Comparison of ENCODE assay signal across 11 cellular contexts in genomic region chr14:91395466-91395865, GRCh38. TPM values are rescaled to one million over a fixed set of nuclear protein-coding genes. Genes with fewer than 3 reads are reported as not detected.
DNase-seq lines count a peak whose midpoint lies in the region; ATAC-seq and TF ChIP-seq lines count a peak whose summit lies in the region.
"Had no signal": no experiment of that assay in that cellular context is flagged by ENCODE, and none has a peak within 500 bp of the region (broad histone marks: within the 10 kb centered on the region; RNA-seq: fewer than 3 reads in every experiment).

No MANE protein-coding gene starts in this region.

- peaks cover 52% of the 10 kb centered on the region for H3K79me2 ChIP-seq in hepatocyte

- POLR2A ChIA-PET in activated CD8-positive, alpha-beta T cell treated with anti-CD3 and anti-CD28 coated beads, Interleukin-2, amount 10 ng/mL, durations not matched to agents 7 days and 5 days (lab: Charles Lee): interaction anchor here (0.5 kb wide), 1 partner anchor 50 kb away, joined by 3 read pairs; no protein-coding TSS in a partner anchor

- peaks cover 44% of the 10 kb centered on the region for H3K36me3 Mint-ChIP-seq in activated CD8-positive, alpha-beta memory T cell treated with anti-CD3 and anti-CD28 coated beads, Interleukin-2, amount 10 ng/mL, durations not matched to agents 7 days and 5 days
- peaks cover 59% of the 10 kb centered on the region for H3K36me3 Mint-ChIP-seq in activated CD8-positive, alpha-beta T cell treated with anti-CD3 and anti-CD28 coated beads, Interleukin-2, amount 10 ng/mL, durations not matched to agents 7 days and 5 days (ENCODE audit: low read depth)
- peaks cover 28 to 50% of the 10 kb centered on the region in 2 donors for H3K36me3 Mint-ChIP-seq in stimulated activated naive B cell treated with anti-CD40 and anti-IgM and Interleukin-4, amounts not matched to agents 10 μg/mL and 1 μg/mL and 100 μg/mL, for 72 hours
- H3K36me3 Mint-ChIP-seq in HFFc6 (ENCODE audit: low read depth): no peaks in the 10 kb centered on the region

- no peaks in the 10 kb centered on the region for H3K9me3 ChIP-seq in hepatocyte (ENCODE audit: low read depth)
- H3K9me3 ChIP-seq: tibial nerve had no signal

- H3K27ac ChIP-seq in hepatocyte: peak overlapping the region; percentile 55
- H3K27ac ChIP-seq: tibial nerve had no signal

- no peak for DNase-seq in activated CD8-positive, alpha-beta memory T cell treated with anti-CD3 and anti-CD28 coated beads, Interleukin-2, amount 10 ng/mL, durations not matched to agents 7 days and 5 days
- DNase-seq in activated CD8-positive, alpha-beta memory T cell treated with anti-CD3 and anti-CD28 coated beads for 24 hours: no peak
- no peak for DNase-seq in activated CD8-positive, alpha-beta T cell treated with anti-CD3 and anti-CD28 coated beads, Interleukin-2, amount 10 ng/mL, durations not matched to agents 7 days and 5 days
- DNase-seq in hepatocyte (ENCODE audit: low spot score) (no peak), HFFc6 (no peak), kidney tubule cell (ENCODE audit: low spot score) (no peak)
- no peak for DNase-seq in stimulated activated naive B cell treated with anti-CD40 and anti-IgM and Interleukin-4, amounts not matched to agents 10 μg/mL and 1 μg/mL and 100 μg/mL, for 72 hours
- no peak for DNase-seq in NK-92 treated with Interleukin-12 subunit alpha and Interleukin-12 subunit beta, amount 100 ng/mL, for 24 hours (lab: John Stamatoyannopoulos, UW)
- DNase-seq: EL, NCI-H1436 had no signal

- no peaks in the 10 kb centered on the region for H3K27me3 Mint-ChIP-seq in activated CD8-positive, alpha-beta memory T cell treated with anti-CD3 and anti-CD28 coated beads, Interleukin-2, amount 10 ng/mL, durations not matched to agents 7 days and 5 days
- no peaks in the 10 kb centered on the region for H3K27me3 Mint-ChIP-seq in activated CD8-positive, alpha-beta T cell treated with anti-CD3 and anti-CD28 coated beads, Interleukin-2, amount 10 ng/mL, durations not matched to agents 7 days and 5 days (ENCODE audit: low read depth)
- H3K27me3 Mint-ChIP-seq in stimulated activated naive B cell treated with anti-CD40 and anti-IgM and Interleukin-4, amounts not matched to agents 10 μg/mL and 1 μg/mL and 100 μg/mL, for 72 hours: no peaks in the 10 kb centered on the region
- H3K27me3 Mint-ChIP-seq in HFFc6 (ENCODE audit: insufficient read depth): peaks cover 65% of the 10 kb centered on the region

- no peak for ATAC-seq in activated CD8-positive, alpha-beta memory T cell treated with anti-CD3 and anti-CD28 coated beads, Interleukin-2, amount 10 ng/mL, durations not matched to agents 7 days and 5 days
- no peak for ATAC-seq in activated CD8-positive, alpha-beta T cell treated with anti-CD3 and anti-CD28 coated beads, Interleukin-2, amount 10 ng/mL, durations not matched to agents 7 days and 5 days
- no peak for ATAC-seq in stimulated activated naive B cell treated with anti-CD40 and anti-IgM and Interleukin-4, amounts not matched to agents 10 μg/mL and 1 μg/mL and 100 μg/mL, for 72 hours (replicated peaks)

- peaks cover 87% of the 10 kb centered on the region for H3K4me1 Mint-ChIP-seq in activated CD8-positive, alpha-beta memory T cell treated with anti-CD3 and anti-CD28 coated beads, Interleukin-2, amount 10 ng/mL, durations not matched to agents 7 days and 5 days
- H3K4me1 Mint-ChIP-seq in activated CD8-positive, alpha-beta T cell treated with anti-CD3 and anti-CD28 coated beads, Interleukin-2, amount 10 ng/mL, durations not matched to agents 7 days and 5 days (ENCODE audit: low read depth): peaks cover 99% of the 10 kb centered on the region
- peaks cover 78 to 99% of the 10 kb centered on the region in 2 donors for H3K4me1 Mint-ChIP-seq in stimulated activated naive B cell treated with anti-CD40 and anti-IgM and Interleukin-4, amounts not matched to agents 10 μg/mL and 1 μg/mL and 100 μg/mL, for 72 hours
- H3K4me1 Mint-ChIP-seq in HFFc6 (ENCODE audit: low read depth): peaks cover 7% of the 10 kb centered on the region; the same call in 1 of the 2 replicates

- H3K4me3 Mint-ChIP-seq in activated CD8-positive, alpha-beta memory T cell treated with anti-CD3 and anti-CD28 coated beads, Interleukin-2, amount 10 ng/mL, durations not matched to agents 7 days and 5 days: no peak overlapping the region
- H3K4me3 Mint-ChIP-seq in activated CD8-positive, alpha-beta T cell treated with anti-CD3 and anti-CD28 coated beads, Interleukin-2, amount 10 ng/mL, durations not matched to agents 7 days and 5 days: peak overlapping the region; percentile 54
- peak overlapping the region; percentile 9 to 17 for H3K4me3 Mint-ChIP-seq in stimulated activated naive B cell treated with anti-CD40 and anti-IgM and Interleukin-4, amounts not matched to agents 10 μg/mL and 1 μg/mL and 100 μg/mL, for 72 hours
- H3K4me3 Mint-ChIP-seq in HFFc6: no peak overlapping the region

- H3K4me1 ChIP-seq in hepatocyte (ENCODE audit: insufficient read depth): no peaks in the 10 kb centered on the region

- H3K4me3 ChIP-seq in hepatocyte: no peak overlapping the region
- H3K4me3 ChIP-seq: tibial nerve had no signal

- CTCF ChIA-PET in activated CD8-positive, alpha-beta memory T cell treated with anti-CD3 and anti-CD28 coated beads, Interleukin-2, amount 10 ng/mL, durations not matched to agents 7 days and 5 days (lab: Charles Lee): interaction anchor here (1.0 to 2.1 kb wide), 5 partner anchors 21 to 72 kb away, joined by 3 to 10 read pairs (median 5); partner anchors contain the start of gene CCDC88C
- CTCF ChIA-PET in activated CD8-positive, alpha-beta T cell treated with anti-CD3 and anti-CD28 coated beads, Interleukin-2, amount 10 ng/mL, durations not matched to agents 7 days and 5 days (lab: Charles Lee): interaction anchor here (0.7 to 6.7 kb wide), 7 partner anchors 9 to 78 kb away, joined by 3 to 43 read pairs (median 6); no protein-coding TSS in a partner anchor

- peak overlapping the region; percentile 49 for H3K27ac Mint-ChIP-seq in activated CD8-positive, alpha-beta memory T cell treated with anti-CD3 and anti-CD28 coated beads, Interleukin-2, amount 10 ng/mL, durations not matched to agents 7 days and 5 days
- H3K27ac Mint-ChIP-seq in activated CD8-positive, alpha-beta T cell treated with anti-CD3 and anti-CD28 coated beads, Interleukin-2, amount 10 ng/mL, durations not matched to agents 7 days and 5 days: peak overlapping the region; percentile 87
- peak overlapping the region; percentile 89 for H3K27ac Mint-ChIP-seq in stimulated activated naive B cell treated with anti-CD40 and anti-IgM and Interleukin-4, amounts not matched to agents 10 μg/mL and 1 μg/mL and 100 μg/mL, for 72 hours
- H3K27ac Mint-ChIP-seq in HFFc6: no peak overlapping the region

- H3K9me2 ChIP-seq in hepatocyte (replicated peaks; ENCODE audit: insufficient read depth): no peaks in the 10 kb centered on the region

- TF ChIP-seq CTCF in hepatocyte (IDR thresholded peaks at IDR 0.05; ENCODE audit: poor library complexity) (no peak), HFFc6 (IDR thresholded peaks at IDR 0.05) (no peak)

- no peaks in the 10 kb centered on the region for H3K36me3 ChIP-seq in hepatocyte (replicated peaks; ENCODE audit: insufficient read depth, low read depth)
- H3K36me3 ChIP-seq: tibial nerve had no signal

- H3K27me3 ChIP-seq in hepatocyte: no peaks in the 10 kb centered on the region

- H2AFZ ChIP-seq in hepatocyte: no peak overlapping the region

- no peaks in the 10 kb centered on the region for H3K9me3 Mint-ChIP-seq in activated CD8-positive, alpha-beta memory T cell treated with anti-CD3 and anti-CD28 coated beads, Interleukin-2, amount 10 ng/mL, durations not matched to agents 7 days and 5 days (ENCODE audit: low read depth)
- no peaks in the 10 kb centered on the region for H3K9me3 Mint-ChIP-seq in activated CD8-positive, alpha-beta T cell treated with anti-CD3 and anti-CD28 coated beads, Interleukin-2, amount 10 ng/mL, durations not matched to agents 7 days and 5 days (ENCODE audit: insufficient read depth)
- H3K9me3 Mint-ChIP-seq in stimulated activated naive B cell treated with anti-CD40 and anti-IgM and Interleukin-4, amounts not matched to agents 10 μg/mL and 1 μg/mL and 100 μg/mL, for 72 hours: no peaks in the 10 kb centered on the region
- no peaks in the 10 kb centered on the region for H3K9me3 Mint-ChIP-seq in HFFc6

- H4K20me1 ChIP-seq in hepatocyte (ENCODE audit: insufficient read depth, poor library complexity, severe bottlenecking): no peaks in the 10 kb centered on the region

- H3K4me2 ChIP-seq in hepatocyte: no peak overlapping the region

- WGBS in hepatocyte (ENCODE audit: low lambda C conversion rate, missing lambda C conversion rate): 87% methylated on average over 5 of the region's 5 CpGs

RNA-seq across cellular contexts. Expression of gene CCDC88C, which starts 22.2 kb away (rescaled TPM):
- 100 to 1,000 TPM; 151 to 214 TPM for total RNA-seq in activated CD8-positive, alpha-beta memory T cell treated with anti-CD3 and anti-CD28 coated beads, Interleukin-2, amount 10 ng/mL, durations not matched to agents 7 days and 5 days
- 100 to 1,000 TPM; 147 to 153 TPM for total RNA-seq in activated CD8-positive, alpha-beta T cell treated with anti-CD3 and anti-CD28 coated beads, Interleukin-2, amount 10 ng/mL, durations not matched to agents 7 days and 5 days
- total RNA-seq in hepatocyte: 4.7 and 11.3 TPM in 2 replicates
- polyA plus RNA-seq in hepatocyte: 4.3 and 5.9 TPM in 2 replicates
- under 1 TPM in 3 of 6 experiments, not detected in 3; 0.09 to 0.61 (median 0.19) TPM for total RNA-seq in HFFc6 (2021; fragmentation: NEBNext Ultra II Directional; extraction: Animal tissue kit (Norgen Biotek cat#: 25700))

Comparison
In these comparisons a context has a peak if more than half of its experiments do, and no peak if none do; other contexts are left out.
1. H3K4me3 Mint-ChIP-seq: peak in activated CD8-positive, alpha-beta T cell treated with anti-CD3 and anti-CD28 coated beads, Interleukin-2, amount 10 ng/mL, durations not matched to agents 7 days and 5 days (single experiment) and stimulated activated naive B cell treated with anti-CD40 and anti-IgM and Interleukin-4, amounts not matched to agents 10 μg/mL and 1 μg/mL and 100 μg/mL, for 72 hours (2 of 2); none in activated CD8-positive, alpha-beta memory T cell treated with anti-CD3 and anti-CD28 coated beads, Interleukin-2, amount 10 ng/mL, durations not matched to agents 7 days and 5 days (single experiment) and HFFc6 (single experiment).
2. RNA of gene CCDC88C, which starts 22.2 kb away (total RNA-seq): 151 to 214 TPM in activated CD8-positive, alpha-beta memory T cell treated with anti-CD3 and anti-CD28 coated beads, Interleukin-2, amount 10 ng/mL, durations not matched to agents 7 days and 5 days and 147 to 153 TPM in activated CD8-positive, alpha-beta T cell treated with anti-CD3 and anti-CD28 coated beads, Interleukin-2, amount 10 ng/mL, durations not matched to agents 7 days and 5 days; 4.7 to 11.3 TPM in hepatocyte and 0.09 to 0.61 TPM in HFFc6; every median in the first group is over 10 times any median in the second.